ENCODE assay signal across 17 cellular contexts in genomic region chr4:139595989-139596679, GRCh38. TPM values are rescaled to one million over a fixed set of nuclear protein-coding genes. Genes with fewer than 3 reads are reported as not detected.
DNase-seq lines count a peak whose midpoint lies in the region; ATAC-seq and TF ChIP-seq lines count a peak whose summit lies in the region.
"Had no signal": no experiment of that assay in that cellular context is flagged by ENCODE, and none has a peak within 500 bp of the region (broad histone marks: within the 10 kb centered on the region; RNA-seq: fewer than 3 reads in every experiment).

No MANE protein-coding gene starts in this region.

- H3K4me3 Mint-ChIP-seq in neural progenitor cell: no peak overlapping the region
- H3K4me3 Mint-ChIP-seq: activated CD4-positive, alpha-beta memory T cell treated with anti-CD3 and anti-CD28 coated beads for 36 hours; activated naive CD4-positive, alpha-beta T cell treated with anti-CD3 and anti-CD28 coated beads for 36 hours; T-helper 1 cell treated with Interleukin-12 subunit alpha and Interleukin-12 subunit beta and Interleukin-4 antibody, amounts not matched to agents 30 μg/mL and 1 μg/mL, for 36 hours had no signal

- no TSS peak for BruUV-seq in PC-3 (replicated peaks; lab: Mats Ljungman, UMichigan)

- no peak overlapping the region for H3K27ac Mint-ChIP-seq in neural progenitor cell
- H3K27ac Mint-ChIP-seq: activated CD4-positive, alpha-beta memory T cell treated with anti-CD3 and anti-CD28 coated beads for 36 hours; activated naive CD4-positive, alpha-beta T cell treated with anti-CD3 and anti-CD28 coated beads for 36 hours; T-helper 1 cell treated with Interleukin-12 subunit alpha and Interleukin-12 subunit beta and Interleukin-4 antibody, amounts not matched to agents 30 μg/mL and 1 μg/mL, for 36 hours had no signal

- TF ChIP-seq CTCF in PC-3 (conservative IDR thresholded peaks at IDR 0.05; ENCODE audit: low read depth, low read length) (no peak), fibroblast of mammary gland (conservative IDR thresholded peaks at IDR 0.05; ENCODE audit: control insufficient read depth, insufficient read depth, low read depth, low read length) (no peak), neural progenitor cell (IDR thresholded peaks at IDR 0.05) (no peak), GM20000 (IDR thresholded peaks at IDR 0.05; ENCODE audit: extremely low read depth, missing control alignments) (no peak)

- ATAC-seq in PC-3: peak; percentile 61
- ATAC-seq in HG02571 (IDR thresholded peaks at IDR 0.05; ENCODE audit: unreplicated experiment): no peak
- no peak for ATAC-seq in HG02884 (IDR thresholded peaks at IDR 0.05; ENCODE audit: unreplicated experiment)
- ATAC-seq: HepG2 had no signal

- DNase-seq in COLO829 (ENCODE audit: low spot score) (peak; percentile 57), PC-3 (peak; percentile 85), fibroblast of mammary gland (ENCODE audit: low read depth) (peak; percentile 61), neural progenitor cell (ENCODE audit: low spot score) (no peak), GM20000 (ENCODE audit: low spot score) (no peak), posterior vena cava (ENCODE audit: low spot score) (no peak)
- DNase-seq: activated CD4-positive, alpha-beta memory T cell treated with anti-CD3 and anti-CD28 coated beads for 36 hours; activated naive CD4-positive, alpha-beta T cell treated with anti-CD3 and anti-CD28 coated beads for 36 hours; C1 segment of cervical spinal cord; NCI-H2081; right lobe of liver had no signal

- peaks cover 4% of the 10 kb centered on the region for H3K9me3 Mint-ChIP-seq in neural progenitor cell
- H3K9me3 Mint-ChIP-seq: activated CD4-positive, alpha-beta memory T cell treated with anti-CD3 and anti-CD28 coated beads for 36 hours; activated naive CD4-positive, alpha-beta T cell treated with anti-CD3 and anti-CD28 coated beads for 36 hours; T-helper 1 cell treated with Interleukin-12 subunit alpha and Interleukin-12 subunit beta and Interleukin-4 antibody, amounts not matched to agents 30 μg/mL and 1 μg/mL, for 36 hours had no signal

- no peaks in the 10 kb centered on the region for H3K27me3 ChIP-seq in PC-3 (ENCODE audit: low read length)
- H3K27me3 ChIP-seq in neural progenitor cell: no peaks in the 10 kb centered on the region
- H3K27me3 ChIP-seq: hepatocyte, right lobe of liver had no signal

- intact Hi-C loops in PC-3 (cut with micrococcal nuclease) (loop anchor here (2.0 kb wide), 1 partner anchor 39 kb away; the partner anchor contains the start of gene SETD7), posterior vena cava (cut with DNase I) (no loop called here)

- H3K4me3 ChIP-seq in PC-3 (ENCODE audit: low read length): peak overlapping the region; percentile 41; the same call in 1 of the 2 replicates
- H3K4me3 ChIP-seq in fibroblast of mammary gland (ENCODE audit: control insufficient read depth, low read depth, low read length): no peak overlapping the region
- H3K4me3 ChIP-seq in neural progenitor cell: no peak overlapping the region
- H3K4me3 ChIP-seq: coronary artery, hepatocyte, right lobe of liver had no signal

- no peaks in the 10 kb centered on the region for H3K36me3 Mint-ChIP-seq in neural progenitor cell
- H3K36me3 Mint-ChIP-seq: activated CD4-positive, alpha-beta memory T cell treated with anti-CD3 and anti-CD28 coated beads for 36 hours had no signal

- H3K9me3 ChIP-seq in PC-3 (ENCODE audit: low read length): no peaks in the 10 kb centered on the region
- H3K9me3 ChIP-seq in neural progenitor cell (ENCODE audit: low read depth): no peaks in the 10 kb centered on the region
- H3K9me3 ChIP-seq: right lobe of liver had no signal

- H3K4me2 ChIP-seq in PC-3 (ENCODE audit: low read length) (peak overlapping the region; percentile 81), neural progenitor cell (peak overlapping the region; percentile 6)
- H3K4me2 ChIP-seq: hepatocyte had no signal

- H3K9me2 ChIP-seq in PC-3 (replicated peaks; ENCODE audit: low read length): no peaks in the 10 kb centered on the region

- H3K27me3 Mint-ChIP-seq in neural progenitor cell (ENCODE audit: insufficient read depth, low read depth): peaks cover 5% of the 10 kb centered on the region

- H3K27ac ChIP-seq in PC-3 (ENCODE audit: low read length) (peak overlapping the region; percentile 85), neural progenitor cell (no peak overlapping the region)
- H3K27ac ChIP-seq: hepatocyte, right lobe of liver had no signal

- peaks cover 16% of the 10 kb centered on the region for H3K4me1 Mint-ChIP-seq in neural progenitor cell

- H2AFZ ChIP-seq in PC-3 (ENCODE audit: low read length) (peak overlapping the region; percentile 38; the same call in 1 of the 2 replicates), neural progenitor cell (replicated peaks) (no peak overlapping the region)
- H2AFZ ChIP-seq: hepatocyte had no signal

- POLR2A ChIA-PET in PC-3 (lab: Charles Lee; ENCODE audit: unreplicated experiment): interaction anchor here (0.5 to 0.6 kb wide), 3 partner anchors 61 to 582 kb away, joined by 3 read pairs; partner anchors contain the start of gene MAML3

- no peaks in the 10 kb centered on the region for H3K79me2 ChIP-seq in PC-3 (ENCODE audit: low read length)
- no peaks in the 10 kb centered on the region for H3K79me2 ChIP-seq in neural progenitor cell (ENCODE audit: low read depth)
- H3K79me2 ChIP-seq: hepatocyte had no signal

- H3K36me3 ChIP-seq in PC-3 (ENCODE audit: low read depth, low read length): no peaks in the 10 kb centered on the region
- no peaks in the 10 kb centered on the region for H3K36me3 ChIP-seq in neural progenitor cell
- H3K36me3 ChIP-seq: right lobe of liver had no signal

- H3F3A ChIP-seq in PC-3 (ENCODE audit: low read length, unreplicated experiment) (no peaks in the 10 kb centered on the region), neural progenitor cell (ENCODE audit: low read depth) (no peaks in the 10 kb centered on the region)

- H3K4me1 ChIP-seq in PC-3 (ENCODE audit: insufficient read depth, low read length) (peaks cover 57% of the 10 kb centered on the region), neural progenitor cell (peaks cover 15% of the 10 kb centered on the region)

- H4K20me1 ChIP-seq in PC-3 (ENCODE audit: low read length) (no peaks in the 10 kb centered on the region), neural progenitor cell (ENCODE audit: low read depth) (no peaks in the 10 kb centered on the region)

- H3K9ac ChIP-seq in PC-3 (ENCODE audit: low read length) (peak overlapping the region; percentile 32), neural progenitor cell (no peak overlapping the region)

- CTCF ChIA-PET in PC-3 (lab: Charles Lee): interaction anchor here (0.6 kb wide), 1 partner anchor 277 kb away, joined by 3 read pairs; no protein-coding TSS in a partner anchor

RNA-seq across cellular contexts. Expression of gene SETD7, which starts 40.1 kb away (rescaled TPM):
- 29.6 and 31.4 TPM in 2 replicates for total RNA-seq in PC-3 (2014; rRNA removed)
- 4.9 and 8.2 TPM in 2 replicates for total RNA-seq in neural progenitor cell (ENCODE audit: low replicate concordance)
- total RNA-seq in posterior vena cava: 10 to 100 TPM; 69.0 to 75.4 TPM

Comparison
In these comparisons a context has a peak if more than half of its experiments do, and no peak if none do; other contexts are left out.
1. DNase-seq: peak in COLO829 (single experiment), PC-3 (single experiment) and fibroblast of mammary gland (single experiment); none in neural progenitor cell (single experiment), GM20000 (single experiment) and posterior vena cava (single experiment).